Comparison of ENCODE assay signal across 8 cellular contexts in the genomic region with DNA sequence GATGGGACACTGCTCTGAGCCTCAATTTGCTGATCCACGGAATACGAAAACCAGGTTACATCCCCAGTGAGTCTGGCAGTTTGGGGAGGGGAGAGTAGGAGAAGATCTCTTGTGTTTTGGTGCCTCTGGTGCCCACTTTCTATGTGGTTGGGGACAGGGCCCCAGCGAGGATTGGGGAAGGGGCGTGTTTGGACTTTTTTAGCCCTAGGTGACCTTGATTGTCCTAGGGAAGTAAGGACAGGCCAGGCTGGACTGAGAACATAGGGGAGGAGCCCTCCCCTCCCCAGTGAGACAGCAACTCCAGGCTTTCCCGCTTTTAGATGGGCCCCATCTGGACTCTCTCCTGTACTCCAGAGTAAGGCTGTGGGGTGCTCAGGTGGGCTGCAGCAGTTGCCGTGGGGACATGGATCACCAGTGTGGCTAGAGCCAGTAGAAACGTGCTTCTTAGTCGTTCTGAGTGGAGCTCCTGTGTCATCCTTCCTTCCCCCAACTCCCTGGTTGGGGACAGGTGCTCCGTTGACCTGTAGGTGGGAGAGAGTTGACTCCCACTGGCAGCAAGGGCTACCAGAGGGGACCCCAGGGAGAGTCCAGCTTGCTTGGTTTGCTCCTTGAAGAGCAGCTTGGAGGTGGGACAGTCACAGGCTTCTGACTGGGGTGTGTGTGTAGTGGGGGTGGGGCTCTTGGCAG. TPM values are rescaled to one million over a fixed set of nuclear protein-coding genes. Genes with fewer than 3 reads are reported as not detected.
A peak's percentile ranks its signal among the peaks of the same experiment; 100 is the strongest.
DNase-seq lines count a peak whose midpoint lies in the region; ATAC-seq, FAIRE-seq and TF ChIP-seq lines count a peak whose summit lies in the region.

No MANE protein-coding gene starts in this region.

- TF ChIP-seq POLR2A in esophagus muscularis mucosa (IDR thresholded peaks at IDR 0.05; ENCODE audit: low read depth) = no peak

- H3K27me3 Mint-ChIP-seq in Caco-2 (ENCODE audit: insufficient read depth, unreplicated experiment) = no peaks in the 10 kb centered on the region

- H3K4ac ChIP-seq in trophoblast cell (ENCODE audit: low read depth, low read length) = peak overlapping the region; percentile 12

- H4K12ac ChIP-seq in trophoblast cell (ENCODE audit: low read depth, low read length) = no peak overlapping the region

- 43% methylated on average over 3 of the region's 9 CpGs for WGBS in esophagus muscularis mucosa
- no CpG with 5 or more reads among the region's 9 CpGs for WGBS in trophoblast cell (ENCODE audit: extremely low coverage, insufficient coverage, insufficient read length)

- BruUV-seq in Caco-2 (replicated peaks; lab: Mats Ljungman, UMichigan) = no TSS peak

- no peak overlapping the region for H2AK5ac ChIP-seq in trophoblast cell (ENCODE audit: low read length)

- H3K18ac ChIP-seq in trophoblast cell (ENCODE audit: low read length) = no peak overlapping the region

- H3K9me3 Mint-ChIP-seq in Caco-2 (ENCODE audit: unreplicated experiment) = no peaks in the 10 kb centered on the region

- FAIRE-seq in urothelium cell line (lab: Jason Lieb, UNC) = no peak

- no peak overlapping the region for H4K91ac ChIP-seq in trophoblast cell (ENCODE audit: low read depth, low read length)

- H3K4me2 ChIP-seq in trophoblast cell (ENCODE audit: low read length) = no peak overlapping the region

- POLR2A ChIA-PET in Caco-2 (lab: Charles Lee) = interaction anchor here (1.0 kb wide), 1 partner anchor 176 kb away, joined by 3 read pairs; no protein-coding TSS in a partner anchor

- peak overlapping the region; percentile 18 for H3K27ac Mint-ChIP-seq in Caco-2 (ENCODE audit: unreplicated experiment)

- no peak for ATAC-seq in RWPE2 (ENCODE audit: low read depth)

- H3K27ac ChIP-seq in RWPE2 (ENCODE audit: poor library complexity, severe bottlenecking) = peak overlapping the region; percentile 18
- peak overlapping the region; percentile 78 to 99 (median 96) for H3K27ac ChIP-seq in esophagus muscularis mucosa (replicated peaks in 1 of 4)
- H3K27ac ChIP-seq in trophoblast cell (ENCODE audit: low read depth, low read length) = no peak overlapping the region

- no peak overlapping the region for H2BK120ac ChIP-seq in trophoblast cell (ENCODE audit: insufficient read depth, low read length, poor library complexity)

- TF ChIP-seq CTCF in Caco-2 (IDR thresholded peaks at IDR 0.05; ENCODE audit: insufficient read depth in 1 of 2, low read depth in 1 of 2, low read length in 1 of 2, severe bottlenecking in 1 of 2, unreplicated experiment in 1 of 2) (no peak), RWPE2 (IDR thresholded peaks at IDR 0.05; ENCODE audit: poor library complexity, severe bottlenecking) (no peak), esophagus muscularis mucosa (IDR thresholded peaks at IDR 0.05) (no peak)

- CTCF ChIA-PET in Caco-2 (lab: Charles Lee) = no interaction called here

- no peak overlapping the region for H3K14ac ChIP-seq in trophoblast cell (ENCODE audit: low read length)

- no peaks in the 10 kb centered on the region for H3K27me3 ChIP-seq in Caco-2 (replicated peaks; ENCODE audit: control insufficient read depth, insufficient read depth, low read length)
- no peaks in the 10 kb centered on the region for H3K27me3 ChIP-seq in RWPE2 (ENCODE audit: insufficient read depth, poor library complexity, severe bottlenecking)
- no peaks in the 10 kb centered on the region for H3K27me3 ChIP-seq in esophagus muscularis mucosa
- no peaks in the 10 kb centered on the region for H3K27me3 ChIP-seq in trophoblast cell (ENCODE audit: insufficient read depth, low read length)

- no peak overlapping the region for H2BK12ac ChIP-seq in trophoblast cell (ENCODE audit: low read length)

- DNase-seq in Caco-2 (no peak), RWPE2 (ENCODE audit: low spot score) (no peak), esophagus muscularis mucosa (ENCODE audit: extremely low spot score) (no peak), trophoblast cell (no peak), kidney tubule cell (ENCODE audit: low spot score) (no peak), cortex of kidney (lab: John Stamatoyannopoulos, UW) (no peak), urothelium cell line (ENCODE audit: low spot score) (no peak), COLO668 (lab: John Stamatoyannopoulos, UW; ENCODE audit: unreplicated experiment) (no peak)

- H3K4me3 Mint-ChIP-seq in Caco-2 (ENCODE audit: unreplicated experiment) = no peak overlapping the region

- peaks cover 8% of the 10 kb centered on the region for H3K79me1 ChIP-seq in trophoblast cell (ENCODE audit: low read length)

- no peaks in the 10 kb centered on the region for H3K9me3 ChIP-seq in Caco-2
- H3K9me3 ChIP-seq in RWPE2 (ENCODE audit: severe bottlenecking) = no peaks in the 10 kb centered on the region
- H3K9me3 ChIP-seq in esophagus muscularis mucosa = no peaks in the 10 kb centered on the region
- peaks cover 4% of the 10 kb centered on the region for H3K9me3 ChIP-seq in trophoblast cell (ENCODE audit: insufficient read depth, low read depth, low read length)

- TF ChIP-seq EP300 in esophagus muscularis mucosa (IDR thresholded peaks at IDR 0.05) = no peak

- no peak overlapping the region for H3K23ac ChIP-seq in trophoblast cell (ENCODE audit: low read length)

- peak overlapping the region; percentile 15 for H2AFZ ChIP-seq in trophoblast cell (ENCODE audit: insufficient read depth, low read length, poor library complexity)

- intact Hi-C loops in Caco-2 (cut with micrococcal nuclease; ENCODE audit: unreplicated experiment) (no loop called here), esophagus muscularis mucosa (cut with DNase I) (loop anchor here (5.0 kb wide), 1 partner anchor 141 kb away; no protein-coding TSS in a partner anchor)

- H3K36me3 ChIP-seq in Caco-2 (ENCODE audit: control insufficient read depth, insufficient read depth, low read length) = peaks cover 25% of the 10 kb centered on the region
- peaks cover 70% of the 10 kb centered on the region for H3K36me3 ChIP-seq in RWPE2 (ENCODE audit: low read depth)
- peaks cover 10 to 41% (median 32%) of the 10 kb centered on the region in 4 donors for H3K36me3 ChIP-seq in esophagus muscularis mucosa
- peaks cover 61 to 65% of the 10 kb centered on the region in 2 experiments for H3K36me3 ChIP-seq in trophoblast cell (ENCODE audit: control insufficient read depth in 1 of 2, insufficient read depth in 2 of 2, low read length in 2 of 2)

- peaks cover 34% of the 10 kb centered on the region for H3K4me1 Mint-ChIP-seq in Caco-2 (ENCODE audit: low read depth, unreplicated experiment)

- H3K4me1 ChIP-seq in Caco-2 (peaks cover 7% of the 10 kb centered on the region), RWPE2 (ENCODE audit: insufficient read depth, poor library complexity, severe bottlenecking) (peaks cover 31% of the 10 kb centered on the region), esophagus muscularis mucosa (peaks cover 84 to 85% (median 84%) of the 10 kb centered on the region in 4 donors), trophoblast cell (ENCODE audit: control insufficient read depth in 1 of 2, insufficient read depth in 2 of 2, low read length in 2 of 2) (peaks cover 41 to 49% of the 10 kb centered on the region in 2 experiments)

- peaks cover 43% of the 10 kb centered on the region for H3K79me2 ChIP-seq in trophoblast cell (ENCODE audit: control insufficient read depth, insufficient read depth, low read length, poor library complexity)

- H3K4me3 ChIP-seq in Caco-2 (ENCODE audit: low read depth, low read length) = no peak overlapping the region
- no peak overlapping the region for H3K4me3 ChIP-seq in RWPE2 (ENCODE audit: severe bottlenecking)
- H3K4me3 ChIP-seq in esophagus muscularis mucosa = peak overlapping the region; percentile 27 to 98 (median 62)
- no peak overlapping the region for H3K4me3 ChIP-seq in trophoblast cell (ENCODE audit: low read depth, low read length)

- no peak overlapping the region for H4K8ac ChIP-seq in trophoblast cell (ENCODE audit: low read depth, low read length)

- H2BK5ac ChIP-seq in trophoblast cell (ENCODE audit: low read depth, low read length, poor library complexity) = no peak overlapping the region

- peaks cover 97% of the 10 kb centered on the region for H3K36me3 Mint-ChIP-seq in Caco-2 (ENCODE audit: insufficient read depth, unreplicated experiment)

- H3K9ac ChIP-seq in trophoblast cell (ENCODE audit: low read length) = no peak overlapping the region

RNA-seq across cellular contexts. Expression of a gene that starts 4.3 kb away (rescaled TPM):
- total RNA-seq in Caco-2 (2022) (135 and 144 TPM in 2 replicates), esophagus muscularis mucosa (100 to 1,000 TPM in 2 of 4 donors, 10 to 100 TPM in 2; 93.1 to 131 (median 101) TPM)
- polyA plus RNA-seq in trophoblast cell (2013) = 84.0 and 84.3 TPM in 2 replicates

RNA-seq across cellular contexts. Expression of a gene that starts 25.3 kb away (rescaled TPM):
- 19.9 and 21.5 TPM in 2 replicates for total RNA-seq in Caco-2 (2022)
- 10 to 100 TPM; 22.9 to 26.6 (median 23.2) TPM for total RNA-seq in esophagus muscularis mucosa
- polyA plus RNA-seq in trophoblast cell (2013) = 16.0 and 16.2 TPM in 2 replicates

RNA-seq across cellular contexts. Expression of a gene that starts 28.0 kb away (rescaled TPM):
- total RNA-seq in Caco-2 (2022) (1.1 and 1.3 TPM in 2 replicates), esophagus muscularis mucosa (1 to 10 TPM; 2.1 to 4.1 (median 2.7) TPM)
- polyA plus RNA-seq in trophoblast cell (2013) = 2.0 and 2.1 TPM in 2 replicates

RNA-seq across cellular contexts. Expression of a gene that starts 46.9 kb away (rescaled TPM):
- total RNA-seq in Caco-2 (2022) (not detected in 2 replicates), esophagus muscularis mucosa (not detected)
- not detected in 2 replicates for polyA plus RNA-seq in trophoblast cell (2013)

RNA-seq across cellular contexts. Expression of a gene that starts 52.3 kb away (rescaled TPM):
- total RNA-seq in Caco-2 (2022) (133 and 134 TPM in 2 replicates), esophagus muscularis mucosa (10 to 100 TPM; 47.3 to 69.1 (median 57.6) TPM)
- 159 and 164 TPM in 2 replicates for polyA plus RNA-seq in trophoblast cell (2013)

Comparison
In these comparisons a context has a peak if more than half of its experiments do, and no peak if none do; other contexts are left out.
1. H3K4me3 ChIP-seq: peak in esophagus muscularis mucosa (4 of 4); none in Caco-2 (single experiment), RWPE2 (single experiment) and trophoblast cell (single experiment).